9 cellular contexts compared by ENCODE assay signal in genomic region chr2:127591221-127591923, GRCh38. TPM values are rescaled to one million over a fixed set of nuclear protein-coding genes. Genes with fewer than 3 reads are reported as not detected.
DNase-seq lines count a peak whose midpoint lies in the region; ATAC-seq and TF ChIP-seq lines count a peak whose summit lies in the region.
"Had no signal": no experiment of that assay in that cellular context is flagged by ENCODE, and none has a peak within 500 bp of the region (broad histone marks: within the 10 kb centered on the region; RNA-seq: fewer than 3 reads in every experiment).

No MANE protein-coding gene starts in this region.

- H3K4me1 ChIP-seq in CD4-positive, alpha-beta memory T cell (ENCODE audit: insufficient read depth, low read length) = no peaks in the 10 kb centered on the region
- H3K4me1 ChIP-seq in ascending aorta (no peaks in the 10 kb centered on the region), hepatocyte (ENCODE audit: insufficient read depth) (no peaks in the 10 kb centered on the region), skeletal muscle satellite cell (ENCODE audit: control insufficient read depth, insufficient read depth, low read length) (peaks cover 22% of the 10 kb centered on the region)

- intact Hi-C loops in CD4-positive, alpha-beta memory T cell (cut with micrococcal nuclease) = loop anchor here (1.0 to 5.0 kb wide), 2 partner anchors 58 to 111 kb away; partner anchors contain the start of gene SFT2D3
- intact Hi-C loops in ascending aorta (cut with DNase I) = loop anchor here (5.0 kb wide), 1 partner anchor 111 kb away; the partner anchor contains the start of gene SFT2D3

- peak overlapping the region; percentile 33 for H3K9ac ChIP-seq in skeletal muscle satellite cell (ENCODE audit: low read depth, low read length)

- H3K4me3 Mint-ChIP-seq in CD4-positive, alpha-beta memory T cell = no peak overlapping the region

- no peaks in the 10 kb centered on the region for H3K36me3 ChIP-seq in CD4-positive, alpha-beta memory T cell (ENCODE audit: insufficient read depth, low read length)
- H3K36me3 ChIP-seq in ascending aorta (no peaks in the 10 kb centered on the region), hepatocyte (replicated peaks; ENCODE audit: insufficient read depth, low read depth) (no peaks in the 10 kb centered on the region), skeletal muscle satellite cell (ENCODE audit: insufficient read depth, low read length) (peaks cover 2% of the 10 kb centered on the region)

- H3K9me3 ChIP-seq in CD4-positive, alpha-beta memory T cell (ENCODE audit: control insufficient read depth in 1 of 2, low read length in 2 of 2) = no peaks in the 10 kb centered on the region
- H3K9me3 ChIP-seq in ascending aorta (no peaks in the 10 kb centered on the region), hepatocyte (ENCODE audit: low read depth) (no peaks in the 10 kb centered on the region), skeletal muscle satellite cell (replicated peaks; ENCODE audit: low read length) (no peaks in the 10 kb centered on the region)

- POLR2A ChIA-PET in CD4-positive, alpha-beta memory T cell (lab: Charles Lee; ENCODE audit: partially characterized antibody) = interaction anchor here (0.7 to 1.4 kb wide), 4 partner anchors 8 to 110 kb away, joined by 3 to 8 read pairs (median 4); partner anchors contain the start of gene SFT2D3

- WGBS in hepatocyte (ENCODE audit: low lambda C conversion rate, missing lambda C conversion rate) = 52% methylated on average over 10 of the region's 10 CpGs

- no peak overlapping the region for H3K27ac Mint-ChIP-seq in CD4-positive, alpha-beta memory T cell

- H3K79me2 ChIP-seq in hepatocyte = no peaks in the 10 kb centered on the region

- peaks cover 0 to 10% (median 2%) of the 10 kb centered on the region in 4 donors for H3K4me1 Mint-ChIP-seq in CD4-positive, alpha-beta memory T cell

- no peaks in the 10 kb centered on the region for H4K20me1 ChIP-seq in hepatocyte (ENCODE audit: insufficient read depth, poor library complexity, severe bottlenecking)

- peak; percentile 44 to 56 (median 49) for DNase-seq in CD4-positive, alpha-beta memory T cell
- peak; percentile 66 for DNase-seq in KBM-7
- DNase-seq in T-helper 2 cell = peak in 3 of 5 experiments; percentile 36 to 56 (median 48)
- DNase-seq in ascending aorta (ENCODE audit: low spot score in 2 of 2) = peak in 1 of 2 donors; percentile 64
- DNase-seq in hepatocyte (ENCODE audit: low spot score) = peak; percentile 69
- DNase-seq in NCI-H128 (lab: John Stamatoyannopoulos, UW; ENCODE audit: unreplicated experiment) = no peak

- H3K27ac ChIP-seq in CD4-positive, alpha-beta memory T cell (ENCODE audit: low read depth, low read length) = no peak overlapping the region
- H3K27ac ChIP-seq in ascending aorta (no peak overlapping the region), hepatocyte (no peak overlapping the region)

- TF ChIP-seq CTCF in ascending aorta (IDR thresholded peaks at IDR 0.05) (peak; percentile 57 to 81 (median 78)), hepatocyte (IDR thresholded peaks at IDR 0.05; ENCODE audit: poor library complexity) (peak; percentile 68)

- H3K27me3 ChIP-seq in CD4-positive, alpha-beta memory T cell (ENCODE audit: insufficient read depth, low read length) = no peaks in the 10 kb centered on the region
- H3K27me3 ChIP-seq in ascending aorta (no peaks in the 10 kb centered on the region), hepatocyte (no peaks in the 10 kb centered on the region), skeletal muscle satellite cell (ENCODE audit: control insufficient read depth, insufficient read depth, low read length) (peaks cover 5% of the 10 kb centered on the region)

- in situ Hi-C loops in KBM-7 (cut with MboI; ENCODE audit: low pct_unique_long_range_greater_than_20kb, low sequenced_read_pairs) = no loop called here

- H3K4me2 ChIP-seq in hepatocyte (no peak overlapping the region), skeletal muscle satellite cell (ENCODE audit: low read length) (peak overlapping the region; percentile 55)

- CTCF ChIA-PET in CD4-positive, alpha-beta memory T cell (lab: Charles Lee; ENCODE audit: partially characterized antibody) = interaction anchor here (0.6 to 4.2 kb wide), 21 partner anchors 8 to 383 kb away, joined by 3 to 98 read pairs (median 4); partner anchors contain the start of gene GPR17

- H3K36me3 Mint-ChIP-seq in CD4-positive, alpha-beta memory T cell = no peaks in the 10 kb centered on the region

- no peak overlapping the region for H3K4me3 ChIP-seq in CD4-positive, alpha-beta memory T cell (ENCODE audit: low read length in 2 of 2)
- H3K4me3 ChIP-seq in ascending aorta (no peak overlapping the region), hepatocyte (no peak overlapping the region), skeletal muscle satellite cell (ENCODE audit: low read length) (peak overlapping the region; percentile 15)

- peaks cover 0 to 2% of the 10 kb centered on the region in 2 donors for H3K27me3 Mint-ChIP-seq in CD4-positive, alpha-beta memory T cell

- no peak overlapping the region for H2AFZ ChIP-seq in hepatocyte

- ATAC-seq in GM19351 (IDR thresholded peaks at IDR 0.05; ENCODE audit: unreplicated experiment) = peak; percentile 81

- H3K9me3 Mint-ChIP-seq in CD4-positive, alpha-beta memory T cell = no peaks in the 10 kb centered on the region

- H3K9me2 ChIP-seq in hepatocyte (replicated peaks; ENCODE audit: insufficient read depth) = no peaks in the 10 kb centered on the region

RNA-seq across cellular contexts. Expression of gene GPR17, which starts 54.6 kb away (rescaled TPM):
- total RNA-seq in CD4-positive, alpha-beta memory T cell = not detected
- not detected for polyA plus RNA-seq in CD4-positive, alpha-beta memory T cell
- not detected for total RNA-seq in ascending aorta
- total RNA-seq in hepatocyte = not detected in 2 replicates
- 0.39 TPM in 1 of 2 replicates, not detected in the other for polyA plus RNA-seq in hepatocyte
- total RNA-seq in skeletal muscle satellite cell (2012; rRNA removed) = not detected in 2 replicates
- total RNA-seq: activated CD8-positive, alpha-beta memory T cell treated with anti-CD3 and anti-CD28 coated beads for 36 hours had no signal

RNA-seq across cellular contexts. Expression of gene MYO7B, which starts 55.9 kb away (rescaled TPM):
- total RNA-seq in CD4-positive, alpha-beta memory T cell = not detected
- polyA plus RNA-seq in CD4-positive, alpha-beta memory T cell = not detected
- total RNA-seq in ascending aorta (1.3 TPM), hepatocyte (17.6 and 20.1 TPM in 2 replicates)
- polyA plus RNA-seq in hepatocyte = 12.6 and 17.6 TPM in 2 replicates
- total RNA-seq in skeletal muscle satellite cell (2012; rRNA removed) = under 0.01 and 0.66 TPM in 2 replicates
